33 cellular contexts compared by ENCODE assay signal in genomic region chr20:39032997-39033396, GRCh38.
"Had no signal": no experiment of that assay in that cellular context is flagged by ENCODE, and none has a peak within 500 bp of the region (broad histone marks: within the 10 kb centered on the region; RNA-seq: fewer than 3 reads in every experiment).

No MANE protein-coding gene starts in this region.

- FAIRE-seq: frontal cortex had no signal

- DNase-seq: activated B cell treated with CpG ODN at 0.5 μM for 24 hours; activated CD4-positive, alpha-beta T cell treated with anti-CD3 and anti-CD28 coated beads for 36 hours; activated CD4-positive, alpha-beta T cell treated with anti-CD3 and anti-CD28 coated beads, Interleukin-2, amount 10 ng/mL, durations not matched to agents 24 days and 14 days; activated CD4-positive, alpha-beta T cell treated with anti-CD3 and anti-CD28 coated beads, Interleukin-2, amount 50 U/mL, for 4 hours; activated CD4-positive, CD25-positive, alpha-beta regulatory T cell treated with anti-CD3 and anti-CD28 coated beads, Interleukin-2, amount 50 U/mL, for 72 hours; activated CD8-positive, alpha-beta memory T cell treated with anti-CD3 and anti-CD28 coated beads for 24 hours; activated CD8-positive, alpha-beta T cell treated with anti-CD3 and anti-CD28 coated beads for 36 hours; activated gamma-delta T cell; activated naive CD4-positive, alpha-beta T cell; activated naive CD4-positive, alpha-beta T cell treated with anti-CD3 and anti-CD28 coated beads, Interleukin-2, amount 10 ng/mL, durations not matched to agents 7 days and 5 days; activated naive CD8-positive, alpha-beta T cell treated with anti-CD3 and anti-CD28 coated beads, Interleukin-2, amount 10 ng/mL, durations not matched to agents 7 days and 5 days; activated T-cell treated with anti-CD3 and anti-CD28 coated beads, Interleukin-2, amount 50 U/mL, for 48 hours; central memory CD4-positive, alpha-beta T cell; cerebellar nuclear complex; dermis blood vessel endothelial cell; effector CD4-positive, alpha-beta T cell; effector memory CD8-positive, alpha-beta T cell; foreskin fibroblast; glutamatergic neuron; heart left ventricle; hypothalamus; T-cell; T1000; WERI-Rb-1 had no signal

- H3K4me3 Mint-ChIP-seq: activated B cell treated with CpG ODN at 0.5 μM for 24 hours; activated CD4-positive, alpha-beta T cell treated with anti-CD3 and anti-CD28 coated beads for 36 hours; activated CD4-positive, alpha-beta T cell treated with anti-CD3 and anti-CD28 coated beads, Interleukin-2, amount 10 ng/mL, durations not matched to agents 24 days and 14 days; activated CD8-positive, alpha-beta T cell treated with anti-CD3 and anti-CD28 coated beads for 36 hours; activated naive CD4-positive, alpha-beta T cell treated with anti-CD3 and anti-CD28 coated beads, Interleukin-2, amount 10 ng/mL, durations not matched to agents 7 days and 5 days; activated naive CD8-positive, alpha-beta T cell treated with anti-CD3 and anti-CD28 coated beads, Interleukin-2, amount 10 ng/mL, durations not matched to agents 7 days and 5 days; brain; effector memory CD8-positive, alpha-beta T cell; T-cell; T-helper 1 cell treated with Interleukin-12 subunit alpha and Interleukin-12 subunit beta and Interleukin-4 antibody, amounts not matched to agents 30 μg/mL and 1 μg/mL, for 36 hours had no signal

- H3K9me3 ChIP-seq: ascending aorta, breast epithelium, heart left ventricle had no signal

- H3K27me3 ChIP-seq: ascending aorta, breast epithelium, cardiac muscle cell, heart left ventricle had no signal

- H3K36me3 Mint-ChIP-seq: activated naive CD4-positive, alpha-beta T cell treated with anti-CD3 and anti-CD28 coated beads, Interleukin-2, amount 50 U/mL, for 72 hours had no signal

- H3K4me1 Mint-ChIP-seq: activated B cell treated with CpG ODN at 0.5 μM for 24 hours; activated CD4-positive, alpha-beta T cell treated with anti-CD3 and anti-CD28 coated beads for 36 hours; activated CD4-positive, alpha-beta T cell treated with anti-CD3 and anti-CD28 coated beads, Interleukin-2, amount 10 ng/mL, durations not matched to agents 24 days and 14 days; activated naive CD4-positive, alpha-beta T cell treated with anti-CD3 and anti-CD28 coated beads, Interleukin-2, amount 10 ng/mL, durations not matched to agents 7 days and 5 days; brain; T-cell had no signal

- ATAC-seq: activated CD4-positive, alpha-beta T cell treated with anti-CD3 and anti-CD28 coated beads for 36 hours; activated CD8-positive, alpha-beta T cell treated with anti-CD3 and anti-CD28 coated beads for 36 hours; activated naive CD4-positive, alpha-beta T cell treated with anti-CD3 and anti-CD28 coated beads, Interleukin-2, amount 50 U/mL, for 72 hours; effector memory CD8-positive, alpha-beta T cell; heart left ventricle; T-cell had no signal

- H3K27ac Mint-ChIP-seq: activated B cell treated with CpG ODN at 0.5 μM for 24 hours; activated CD4-positive, alpha-beta T cell treated with anti-CD3 and anti-CD28 coated beads for 36 hours; activated CD4-positive, alpha-beta T cell treated with anti-CD3 and anti-CD28 coated beads, Interleukin-2, amount 10 ng/mL, durations not matched to agents 24 days and 14 days; activated CD8-positive, alpha-beta T cell treated with anti-CD3 and anti-CD28 coated beads for 36 hours; activated naive CD4-positive, alpha-beta T cell treated with anti-CD3 and anti-CD28 coated beads, Interleukin-2, amount 10 ng/mL, durations not matched to agents 7 days and 5 days; activated naive CD8-positive, alpha-beta T cell treated with anti-CD3 and anti-CD28 coated beads, Interleukin-2, amount 10 ng/mL, durations not matched to agents 7 days and 5 days; brain; effector memory CD8-positive, alpha-beta T cell; T-cell had no signal

- H3K27ac ChIP-seq: ascending aorta, breast epithelium, cardiac muscle cell, coronary artery, epithelial cell of prostate, heart left ventricle, WERI-Rb-1 had no signal

- H3K27me3 Mint-ChIP-seq: activated B cell treated with CpG ODN at 0.5 μM for 24 hours; activated CD4-positive, alpha-beta T cell treated with anti-CD3 and anti-CD28 coated beads for 36 hours; activated CD4-positive, alpha-beta T cell treated with anti-CD3 and anti-CD28 coated beads, Interleukin-2, amount 10 ng/mL, durations not matched to agents 24 days and 14 days; activated CD8-positive, alpha-beta T cell treated with anti-CD3 and anti-CD28 coated beads for 36 hours; activated naive CD4-positive, alpha-beta T cell treated with anti-CD3 and anti-CD28 coated beads, Interleukin-2, amount 10 ng/mL, durations not matched to agents 7 days and 5 days; activated naive CD8-positive, alpha-beta T cell treated with anti-CD3 and anti-CD28 coated beads, Interleukin-2, amount 10 ng/mL, durations not matched to agents 7 days and 5 days; effector memory CD8-positive, alpha-beta T cell; T-cell had no signal

- H3K4me1 ChIP-seq: ascending aorta, breast epithelium, heart left ventricle had no signal

- H3K9me3 Mint-ChIP-seq: activated B cell treated with CpG ODN at 0.5 μM for 24 hours; activated CD4-positive, alpha-beta T cell treated with anti-CD3 and anti-CD28 coated beads, Interleukin-2, amount 10 ng/mL, durations not matched to agents 24 days and 14 days; activated CD8-positive, alpha-beta T cell treated with anti-CD3 and anti-CD28 coated beads for 36 hours; activated naive CD4-positive, alpha-beta T cell treated with anti-CD3 and anti-CD28 coated beads, Interleukin-2, amount 10 ng/mL, durations not matched to agents 7 days and 5 days; activated naive CD4-positive, alpha-beta T cell treated with anti-CD3 and anti-CD28 coated beads, Interleukin-2, amount 50 U/mL, for 72 hours; activated naive CD8-positive, alpha-beta T cell treated with anti-CD3 and anti-CD28 coated beads, Interleukin-2, amount 10 ng/mL, durations not matched to agents 7 days and 5 days; brain; effector memory CD8-positive, alpha-beta T cell; T-cell; T-helper 1 cell treated with Interleukin-12 subunit alpha and Interleukin-12 subunit beta and Interleukin-4 antibody, amounts not matched to agents 30 μg/mL and 1 μg/mL, for 36 hours had no signal

- H3K4me3 ChIP-seq: ascending aorta, breast epithelium, cardiac muscle cell, coronary artery, heart left ventricle had no signal

- H3K36me3 ChIP-seq: breast epithelium had no signal
